Comparison of ENCODE assay signal across 9 cellular contexts in the genomic region with DNA sequence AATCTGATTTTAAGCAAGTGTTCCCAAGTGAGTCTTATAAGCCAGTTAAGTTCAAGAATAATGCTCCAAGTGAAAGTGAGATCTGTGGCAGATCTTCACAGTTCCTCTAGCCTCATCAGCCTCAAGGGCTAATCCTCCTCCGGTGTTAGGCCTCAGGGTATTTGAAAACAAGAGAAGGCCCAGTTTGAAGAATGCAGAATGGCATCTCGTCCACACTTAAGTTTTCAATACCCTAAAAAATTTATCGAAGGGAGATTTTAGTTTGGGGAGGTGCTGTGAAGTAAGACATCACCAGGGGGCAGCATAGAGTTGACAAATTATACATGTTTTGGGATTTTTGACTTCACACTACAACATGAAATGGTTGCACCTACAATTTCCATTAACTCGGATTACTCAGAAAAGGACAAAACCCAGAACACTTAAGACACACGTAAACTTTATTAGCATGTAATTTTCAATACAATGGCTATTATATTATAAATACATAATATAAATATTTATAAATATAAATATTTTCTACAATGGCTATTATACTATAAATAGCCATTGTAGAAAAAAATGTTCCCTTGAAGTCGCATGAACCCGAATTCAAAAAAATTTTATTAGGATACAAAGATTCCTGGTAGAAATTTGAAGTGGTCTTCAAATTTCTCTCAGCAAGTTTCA. TPM values are rescaled to one million over a fixed set of nuclear protein-coding genes. Genes with fewer than 3 reads are reported as not detected.
DNase-seq lines count a peak whose midpoint lies in the region; ATAC-seq and TF ChIP-seq lines count a peak whose summit lies in the region.
"Had no signal": no experiment of that assay in that cellular context is flagged by ENCODE, and none has a peak within 500 bp of the region (broad histone marks: within the 10 kb centered on the region; RNA-seq: fewer than 3 reads in every experiment).

No MANE protein-coding gene starts in this region.

- peak; percentile 20 for ATAC-seq in HG02623 (IDR thresholded peaks at IDR 0.05; ENCODE audit: unreplicated experiment)
- peak; percentile 43 for ATAC-seq in activated T-helper 17 cell treated with anti-CD3 and anti-CD28 coated beads, Interleukin-2, amount 50 U/mL, for 72 hours (replicated peaks)

- peak overlapping the region; percentile 77 for H2AFZ ChIP-seq in ACC112 (ENCODE audit: low read length, unreplicated experiment)
- peak overlapping the region; percentile 86 for H2AFZ ChIP-seq in smooth muscle cell (ENCODE audit: low read depth)

- no peaks in the 10 kb centered on the region for H4K20me1 ChIP-seq in smooth muscle cell (ENCODE audit: low read depth)

- no peaks in the 10 kb centered on the region for H3K79me2 ChIP-seq in ACC112 (ENCODE audit: control insufficient read depth, insufficient read depth, low read length, unreplicated experiment)
- H3K79me2 ChIP-seq in smooth muscle cell (ENCODE audit: low read depth) = no peaks in the 10 kb centered on the region

- no peaks in the 10 kb centered on the region for H3K9me3 Mint-ChIP-seq in activated T-helper 17 cell treated with anti-CD3 and anti-CD28 coated beads, Interleukin-2, amount 50 U/mL, for 72 hours

- peaks cover 12% of the 10 kb centered on the region for H3K4me1 ChIP-seq in ACC112 (ENCODE audit: control insufficient read depth, insufficient read depth, low read length, unreplicated experiment)
- no peaks in the 10 kb centered on the region for H3K4me1 ChIP-seq in smooth muscle cell (ENCODE audit: low read depth)
- H3K4me1 ChIP-seq in ovary (ENCODE audit: insufficient read depth) = peaks cover 1% of the 10 kb centered on the region

- H3K4me3 ChIP-seq in ACC112 (ENCODE audit: low read depth, low read length) (peak overlapping the region; percentile 76), smooth muscle cell (peak overlapping the region; percentile 35), ovary (no peak overlapping the region)

- H3K9ac ChIP-seq in smooth muscle cell (ENCODE audit: low read depth) = no peak overlapping the region

- H3K36me3 ChIP-seq in ACC112 (ENCODE audit: insufficient read depth, low read length) = no peaks in the 10 kb centered on the region
- no peaks in the 10 kb centered on the region for H3K36me3 ChIP-seq in smooth muscle cell (ENCODE audit: low read depth)
- no peaks in the 10 kb centered on the region for H3K36me3 ChIP-seq in ovary

- DNase-seq in GM03348 (ENCODE audit: low spot score) (peak; percentile 62), NCI-H526 treated with DMSO at 0.1 percent for 48 hours (lab: John Stamatoyannopoulos, UW) (peak; percentile 25), head of caudate nucleus (peak in 23 of 42 donors; percentile 8 to 77 (median 46)), smooth muscle cell (lab: John Stamatoyannopoulos, UW; ENCODE audit: unreplicated experiment) (no peak), ovary (no peak)

- no peak overlapping the region for H3K27ac ChIP-seq in ACC112 (ENCODE audit: low read depth, low read length)
- H3K27ac ChIP-seq in smooth muscle cell (ENCODE audit: low read depth) = no peak overlapping the region
- no peak overlapping the region for H3K27ac ChIP-seq in ovary

- no peaks in the 10 kb centered on the region for H3F3A ChIP-seq in smooth muscle cell (ENCODE audit: low read depth)

- TF ChIP-seq CTCF in smooth muscle cell (IDR thresholded peaks at IDR 0.05; ENCODE audit: borderline replicate concordance, insufficient read depth, poor library complexity, severe bottlenecking) (peak; percentile 72), ovary (IDR thresholded peaks at IDR 0.05) (peak in 1 of 3 donors; percentile 31)

- peaks cover 59% of the 10 kb centered on the region for H3K27me3 ChIP-seq in ACC112 (ENCODE audit: insufficient read depth, low read length)
- peaks cover 21% of the 10 kb centered on the region for H3K27me3 ChIP-seq in smooth muscle cell (ENCODE audit: low read depth)
- H3K27me3 ChIP-seq in ovary = no peaks in the 10 kb centered on the region

- H3K4me2 ChIP-seq in smooth muscle cell = peak overlapping the region; percentile 77

- 6% methylated on average over 7 of the region's 7 CpGs for WGBS in smooth muscle cell (ENCODE audit: low lambda C conversion rate)
- WGBS in ovary, 3 donors = 3 to 4% (median 3%) methylated on average over 7 of the region's 7 CpGs

- H3K36me3 Mint-ChIP-seq in activated T-helper 17 cell treated with anti-CD3 and anti-CD28 coated beads, Interleukin-2, amount 50 U/mL, for 72 hours (ENCODE audit: low read depth) = no peaks in the 10 kb centered on the region

- H3K9me3 ChIP-seq in smooth muscle cell (replicated peaks; ENCODE audit: low read depth) = no peaks in the 10 kb centered on the region
- no peaks in the 10 kb centered on the region for H3K9me3 ChIP-seq in ovary

- H3K4me3 Mint-ChIP-seq in activated T-helper 17 cell treated with anti-CD3 and anti-CD28 coated beads, Interleukin-2, amount 50 U/mL, for 72 hours = peak overlapping the region; percentile 8

- TF ChIP-seq EP300 in ovary (IDR thresholded peaks at IDR 0.05) = no peak

- no peak for TF ChIP-seq POLR2A in ovary (IDR thresholded peaks at IDR 0.05)

- H3K4me1 Mint-ChIP-seq in activated T-helper 17 cell treated with anti-CD3 and anti-CD28 coated beads, Interleukin-2, amount 50 U/mL, for 72 hours = peaks cover 14% of the 10 kb centered on the region

- intact Hi-C loops in head of caudate nucleus (cut with DNase I) (loop anchor here (5.0 kb wide), 1 partner anchor 95 kb away; no protein-coding TSS in a partner anchor), ovary (cut with DNase I) (no loop called here)

- H3K27ac Mint-ChIP-seq in activated T-helper 17 cell treated with anti-CD3 and anti-CD28 coated beads, Interleukin-2, amount 50 U/mL, for 72 hours = no peak overlapping the region

- H3K27me3 Mint-ChIP-seq in activated T-helper 17 cell treated with anti-CD3 and anti-CD28 coated beads, Interleukin-2, amount 50 U/mL, for 72 hours = peaks cover 23% of the 10 kb centered on the region

RNA-seq across cellular contexts. Expression of a gene that starts 2.3 kb away (rescaled TPM):
- under 1 TPM in 1 of 2 donors, not detected in 1; 0.15 TPM for total RNA-seq in activated T-helper 17 cell treated with anti-CD3 and anti-CD28 coated beads, Interleukin-2, amount 50 U/mL, for 72 hours
- total RNA-seq in smooth muscle cell = 0.27 and 0.45 TPM in 2 replicates
- 0.12 TPM in 1 of 2 replicates, not detected in the other for polyA plus RNA-seq in smooth muscle cell
- total RNA-seq in ovary = under 1 TPM in 1 of 7 donors, not detected in 6; 0.11 TPM
- polyA plus RNA-seq in ovary = under 1 TPM in 1 of 2 donors, not detected in 1; 0.13 TPM
- total RNA-seq: pulmonary artery endothelial cell had no signal

RNA-seq across cellular contexts. Expression of a gene that starts 45.2 kb away (rescaled TPM):
- total RNA-seq in activated T-helper 17 cell treated with anti-CD3 and anti-CD28 coated beads, Interleukin-2, amount 50 U/mL, for 72 hours = not detected
- 0.13 TPM in 1 of 2 replicates, not detected in the other for total RNA-seq in smooth muscle cell
- 0.30 and 0.37 TPM in 2 replicates for polyA plus RNA-seq in smooth muscle cell
- total RNA-seq in ovary = 1 to 10 TPM in 1 of 7 donors, under 1 TPM in 5, not detected in 1; 0.18 to 9.0 (median 0.44) TPM
- polyA plus RNA-seq in ovary = 1 to 10 TPM in 1 of 2 donors, under 1 TPM in 1; 0.05 to 1.0 TPM
- total RNA-seq: pulmonary artery endothelial cell had no signal

Comparison
In these comparisons a context has a peak if more than half of its experiments do, and no peak if none do; other contexts are left out.
1. DNase-seq: peak in GM03348 (single experiment), NCI-H526 treated with DMSO at 0.1 percent for 48 hours (single experiment) and head of caudate nucleus (23 of 42); none in smooth muscle cell (single experiment) and ovary (0 of 5).